Comparison of ENCODE assay signal across 18 cellular contexts in the genomic region with DNA sequence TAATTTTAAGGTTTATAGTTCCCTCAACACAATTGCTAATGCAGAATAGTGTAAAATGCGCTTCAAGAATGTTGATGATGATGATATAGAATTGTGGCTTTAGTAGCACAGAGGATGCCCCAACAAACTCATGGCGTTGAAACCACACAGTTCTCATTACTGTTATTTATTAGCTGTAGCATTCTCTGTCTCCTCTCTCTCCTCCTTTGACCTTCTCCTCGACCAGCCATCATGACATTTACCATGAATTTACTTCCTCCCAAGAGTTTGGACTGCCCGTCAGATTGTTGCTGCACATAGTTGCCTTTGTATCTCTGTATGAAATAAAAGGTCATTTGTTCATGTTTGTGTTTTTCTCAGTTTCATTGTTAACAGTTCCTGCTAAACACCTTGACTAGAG. TPM values are rescaled to one million over a fixed set of nuclear protein-coding genes. Genes with fewer than 3 reads are reported as not detected.
DNase-seq lines count a peak whose midpoint lies in the region; ATAC-seq and TF ChIP-seq lines count a peak whose summit lies in the region.
"Had no signal": no experiment of that assay in that cellular context is flagged by ENCODE, and none has a peak within 500 bp of the region (broad histone marks: within the 10 kb centered on the region; RNA-seq: fewer than 3 reads in every experiment).

No MANE protein-coding gene starts in this region.

- no peaks in the 10 kb centered on the region for H3K9me3 Mint-ChIP-seq in activated CD8-positive, alpha-beta memory T cell treated with anti-CD3 and anti-CD28 coated beads, Interleukin-2, amount 10 ng/mL, durations not matched to agents 7 days and 5 days (ENCODE audit: low read depth)
- H3K9me3 Mint-ChIP-seq in natural killer cell: no peaks in the 10 kb centered on the region
- no peaks in the 10 kb centered on the region for H3K9me3 Mint-ChIP-seq in natural killer cell treated with Interleukin-12 subunit alpha and Interleukin-12 subunit beta and Interleukin-15 and Interleukin-18, amount 100 ng/mL, for 72 hours
- no peaks in the 10 kb centered on the region for H3K9me3 Mint-ChIP-seq in activated T-helper 17 cell treated with anti-CD3 and anti-CD28 coated beads, Interleukin-2, amount 50 U/mL, for 72 hours
- H3K9me3 Mint-ChIP-seq in stimulated activated naive B cell treated with anti-CD40 and anti-IgM and Interleukin-4, amounts not matched to agents 10 μg/mL and 1 μg/mL and 100 μg/mL, for 72 hours: no peaks in the 10 kb centered on the region
- H3K9me3 Mint-ChIP-seq: CD14-positive monocyte; CD4-positive, alpha-beta memory T cell; H9 had no signal

- peaks cover 32% of the 10 kb centered on the region for H3K36me3 Mint-ChIP-seq in activated CD8-positive, alpha-beta memory T cell treated with anti-CD3 and anti-CD28 coated beads, Interleukin-2, amount 10 ng/mL, durations not matched to agents 7 days and 5 days
- peaks cover 27% of the 10 kb centered on the region for H3K36me3 Mint-ChIP-seq in natural killer cell
- H3K36me3 Mint-ChIP-seq in natural killer cell treated with Interleukin-12 subunit alpha and Interleukin-12 subunit beta and Interleukin-15 and Interleukin-18, amount 100 ng/mL, for 72 hours: peaks cover 22% of the 10 kb centered on the region
- peaks cover 64% of the 10 kb centered on the region for H3K36me3 Mint-ChIP-seq in activated T-helper 17 cell treated with anti-CD3 and anti-CD28 coated beads, Interleukin-2, amount 50 U/mL, for 72 hours (ENCODE audit: low read depth)
- H3K36me3 Mint-ChIP-seq in stimulated activated naive B cell treated with anti-CD40 and anti-IgM and Interleukin-4, amounts not matched to agents 10 μg/mL and 1 μg/mL and 100 μg/mL, for 72 hours: peaks cover 29 to 34% of the 10 kb centered on the region in 2 donors

- CTCF ChIA-PET in activated CD8-positive, alpha-beta memory T cell treated with anti-CD3 and anti-CD28 coated beads, Interleukin-2, amount 10 ng/mL, durations not matched to agents 7 days and 5 days (lab: Charles Lee): interaction anchor here (1.6 to 2.3 kb wide), 2 partner anchors 20 to 182 kb away, joined by 10 to 11 read pairs; no protein-coding TSS in a partner anchor

- H3K4me1 ChIP-seq in sigmoid colon: no peaks in the 10 kb centered on the region
- H3K4me1 ChIP-seq: BLaER1 had no signal

- ATAC-seq in activated CD8-positive, alpha-beta memory T cell treated with anti-CD3 and anti-CD28 coated beads, Interleukin-2, amount 10 ng/mL, durations not matched to agents 7 days and 5 days: no peak
- ATAC-seq in natural killer cell: no peak
- ATAC-seq in natural killer cell treated with Interleukin-12 subunit alpha and Interleukin-12 subunit beta and Interleukin-15 and Interleukin-18, amount 100 ng/mL, for 72 hours: no peak
- no peak for ATAC-seq in activated T-helper 17 cell treated with anti-CD3 and anti-CD28 coated beads, Interleukin-2, amount 50 U/mL, for 72 hours (replicated peaks)
- ATAC-seq in stimulated activated naive B cell treated with anti-CD40 and anti-IgM and Interleukin-4, amounts not matched to agents 10 μg/mL and 1 μg/mL and 100 μg/mL, for 72 hours (replicated peaks): peak; percentile 76 to 86
- ATAC-seq in GM19351 (IDR thresholded peaks at IDR 0.05; ENCODE audit: unreplicated experiment): no peak
- ATAC-seq: HepG2 had no signal

- H3K27me3 ChIP-seq in sigmoid colon: no peaks in the 10 kb centered on the region
- H3K27me3 ChIP-seq: BLaER1 had no signal

- TF ChIP-seq POLR2A in sigmoid colon (IDR thresholded peaks at IDR 0.05): no peak

- H3K27me3 Mint-ChIP-seq in activated CD8-positive, alpha-beta memory T cell treated with anti-CD3 and anti-CD28 coated beads, Interleukin-2, amount 10 ng/mL, durations not matched to agents 7 days and 5 days: no peaks in the 10 kb centered on the region
- H3K27me3 Mint-ChIP-seq in natural killer cell (ENCODE audit: low read depth in 2 of 2): no peaks in the 10 kb centered on the region
- no peaks in the 10 kb centered on the region for H3K27me3 Mint-ChIP-seq in natural killer cell treated with Interleukin-12 subunit alpha and Interleukin-12 subunit beta and Interleukin-15 and Interleukin-18, amount 100 ng/mL, for 72 hours
- no peaks in the 10 kb centered on the region for H3K27me3 Mint-ChIP-seq in activated T-helper 17 cell treated with anti-CD3 and anti-CD28 coated beads, Interleukin-2, amount 50 U/mL, for 72 hours
- no peaks in the 10 kb centered on the region for H3K27me3 Mint-ChIP-seq in stimulated activated naive B cell treated with anti-CD40 and anti-IgM and Interleukin-4, amounts not matched to agents 10 μg/mL and 1 μg/mL and 100 μg/mL, for 72 hours
- H3K27me3 Mint-ChIP-seq: CD4-positive, alpha-beta memory T cell had no signal

- H3K4me3 Mint-ChIP-seq in activated CD8-positive, alpha-beta memory T cell treated with anti-CD3 and anti-CD28 coated beads, Interleukin-2, amount 10 ng/mL, durations not matched to agents 7 days and 5 days: no peak overlapping the region
- H3K4me3 Mint-ChIP-seq in natural killer cell: no peak overlapping the region
- no peak overlapping the region for H3K4me3 Mint-ChIP-seq in natural killer cell treated with Interleukin-12 subunit alpha and Interleukin-12 subunit beta and Interleukin-15 and Interleukin-18, amount 100 ng/mL, for 72 hours
- H3K4me3 Mint-ChIP-seq in activated T-helper 17 cell treated with anti-CD3 and anti-CD28 coated beads, Interleukin-2, amount 50 U/mL, for 72 hours: no peak overlapping the region
- H3K4me3 Mint-ChIP-seq in stimulated activated naive B cell treated with anti-CD40 and anti-IgM and Interleukin-4, amounts not matched to agents 10 μg/mL and 1 μg/mL and 100 μg/mL, for 72 hours: no peak overlapping the region
- H3K4me3 Mint-ChIP-seq: CD14-positive monocyte; CD4-positive, alpha-beta memory T cell; H9 had no signal

- H3K4me1 Mint-ChIP-seq in activated CD8-positive, alpha-beta memory T cell treated with anti-CD3 and anti-CD28 coated beads, Interleukin-2, amount 10 ng/mL, durations not matched to agents 7 days and 5 days: peaks cover 2% of the 10 kb centered on the region
- H3K4me1 Mint-ChIP-seq in natural killer cell: peaks cover 5 to 12% of the 10 kb centered on the region in 2 donors
- peaks cover 0 to 8% of the 10 kb centered on the region in 2 donors for H3K4me1 Mint-ChIP-seq in natural killer cell treated with Interleukin-12 subunit alpha and Interleukin-12 subunit beta and Interleukin-15 and Interleukin-18, amount 100 ng/mL, for 72 hours (ENCODE audit: low read depth in 2 of 2)
- H3K4me1 Mint-ChIP-seq in activated T-helper 17 cell treated with anti-CD3 and anti-CD28 coated beads, Interleukin-2, amount 50 U/mL, for 72 hours: no peaks in the 10 kb centered on the region
- H3K4me1 Mint-ChIP-seq in stimulated activated naive B cell treated with anti-CD40 and anti-IgM and Interleukin-4, amounts not matched to agents 10 μg/mL and 1 μg/mL and 100 μg/mL, for 72 hours: peaks cover 6 to 8% of the 10 kb centered on the region in 2 donors
- H3K4me1 Mint-ChIP-seq: CD14-positive monocyte, H9 had no signal

- H3K9me3 ChIP-seq in sigmoid colon: no peaks in the 10 kb centered on the region
- H3K9me3 ChIP-seq: BLaER1 had no signal

- intact Hi-C loops in natural killer cell (cut with micrococcal nuclease) (no loop called here), sigmoid colon (cut with DNase I) (no loop called here)

- no peak overlapping the region for H3K27ac ChIP-seq in sigmoid colon
- H3K27ac ChIP-seq: BLaER1 had no signal

- peaks cover 10 to 63% (median 36%) of the 10 kb centered on the region in 4 donors for H3K36me3 ChIP-seq in sigmoid colon

- no peak for TF ChIP-seq EP300 in sigmoid colon (IDR thresholded peaks at IDR 0.05)

- H3K4me3 ChIP-seq in sigmoid colon: no peak overlapping the region
- H3K4me3 ChIP-seq: BLaER1 had no signal

- no peak for DNase-seq in activated CD8-positive, alpha-beta memory T cell treated with anti-CD3 and anti-CD28 coated beads, Interleukin-2, amount 10 ng/mL, durations not matched to agents 7 days and 5 days
- no peak for DNase-seq in activated CD8-positive, alpha-beta memory T cell treated with anti-CD3 and anti-CD28 coated beads for 24 hours
- DNase-seq in natural killer cell (no peak), sigmoid colon (no peak)
- DNase-seq in natural killer cell treated with Interleukin-12 subunit alpha and Interleukin-12 subunit beta and Interleukin-15 and Interleukin-18, amount 100 ng/mL, for 72 hours (ENCODE audit: low spot score): no peak
- no peak for DNase-seq in stimulated activated naive B cell treated with anti-CD40 and anti-IgM and Interleukin-4, amounts not matched to agents 10 μg/mL and 1 μg/mL and 100 μg/mL, for 72 hours
- DNase-seq: 8988T; CD4-positive, alpha-beta memory T cell; DMS153; DMS79; GDM1; GOT3; H9 had no signal

- TF ChIP-seq CTCF in natural killer cell (IDR thresholded peaks at IDR 0.05) (no peak), sigmoid colon (IDR thresholded peaks at IDR 0.05) (no peak)

- 72 to 83% methylated on average over 4 of the region's 4 CpGs for WGBS in sigmoid colon, 2 donors

- peak overlapping the region; percentile 16 for H3K27ac Mint-ChIP-seq in activated CD8-positive, alpha-beta memory T cell treated with anti-CD3 and anti-CD28 coated beads, Interleukin-2, amount 10 ng/mL, durations not matched to agents 7 days and 5 days
- H3K27ac Mint-ChIP-seq in natural killer cell: peak overlapping the region; percentile 36 to 48
- H3K27ac Mint-ChIP-seq in natural killer cell treated with Interleukin-12 subunit alpha and Interleukin-12 subunit beta and Interleukin-15 and Interleukin-18, amount 100 ng/mL, for 72 hours: peak overlapping the region in 1 of 2 donors; percentile 11
- peak overlapping the region; percentile 26 for H3K27ac Mint-ChIP-seq in activated T-helper 17 cell treated with anti-CD3 and anti-CD28 coated beads, Interleukin-2, amount 50 U/mL, for 72 hours
- no peak overlapping the region for H3K27ac Mint-ChIP-seq in stimulated activated naive B cell treated with anti-CD40 and anti-IgM and Interleukin-4, amounts not matched to agents 10 μg/mL and 1 μg/mL and 100 μg/mL, for 72 hours

RNA-seq across cellular contexts. Expression of a gene that starts 27.8 kb away (rescaled TPM):
- 10 to 100 TPM; 62.3 to 79.1 TPM for total RNA-seq in activated CD8-positive, alpha-beta memory T cell treated with anti-CD3 and anti-CD28 coated beads, Interleukin-2, amount 10 ng/mL, durations not matched to agents 7 days and 5 days
- 100 to 1,000 TPM in 1 of 3 donors, 10 to 100 TPM in 2; 68.8 to 101 (median 92.4) TPM for total RNA-seq in natural killer cell
- total RNA-seq in natural killer cell treated with Interleukin-12 subunit alpha and Interleukin-12 subunit beta and Interleukin-15 and Interleukin-18, amount 100 ng/mL, for 72 hours: 10 to 100 TPM; 44.1 to 69.4 TPM
- 10 to 100 TPM; 50.6 to 61.0 TPM for total RNA-seq in activated T-helper 17 cell treated with anti-CD3 and anti-CD28 coated beads, Interleukin-2, amount 50 U/mL, for 72 hours
- total RNA-seq in sigmoid colon: 10 to 100 TPM; 27.6 to 64.0 (median 35.7) TPM
- polyA plus RNA-seq in sigmoid colon: 10 to 100 TPM in 1 of 3 donors, 1 to 10 TPM in 2; 5.4 to 20.0 (median 6.2) TPM

Comparison
In these comparisons a context has a peak if more than half of its experiments do, and no peak if none do; other contexts are left out.
1. ATAC-seq: peak in stimulated activated naive B cell treated with anti-CD40 and anti-IgM and Interleukin-4, amounts not matched to agents 10 μg/mL and 1 μg/mL and 100 μg/mL, for 72 hours (2 of 2); none in activated CD8-positive, alpha-beta memory T cell treated with anti-CD3 and anti-CD28 coated beads, Interleukin-2, amount 10 ng/mL, durations not matched to agents 7 days and 5 days (single experiment), natural killer cell (0 of 3), natural killer cell treated with Interleukin-12 subunit alpha and Interleukin-12 subunit beta and Interleukin-15 and Interleukin-18, amount 100 ng/mL, for 72 hours (0 of 2), activated T-helper 17 cell treated with anti-CD3 and anti-CD28 coated beads, Interleukin-2, amount 50 U/mL, for 72 hours (single experiment) and GM19351 (single experiment).